Comparison of ENCODE assay signal across 13 cellular contexts in genomic region chr5:82068723-82069122, GRCh38.
DNase-seq lines count a peak whose midpoint lies in the region; ATAC-seq, FAIRE-seq and TF ChIP-seq lines count a peak whose summit lies in the region.
"Had no signal": no experiment of that assay in that cellular context is flagged by ENCODE, and none has a peak within 500 bp of the region (broad histone marks: within the 10 kb centered on the region; RNA-seq: fewer than 3 reads in every experiment).

No MANE protein-coding gene starts in this region.

- H3K36me3 Mint-ChIP-seq in activated CD4-positive, alpha-beta memory T cell treated with anti-CD3 and anti-CD28 coated beads for 36 hours, result no peaks in the 10 kb centered on the region
- H3K36me3 Mint-ChIP-seq in activated CD4-positive, alpha-beta memory T cell treated with anti-CD3 and anti-CD28 coated beads, Interleukin-2, amount 10 ng/mL, durations not matched to agents 7 days and 5 days (ENCODE audit: low read depth), result peaks cover 2% of the 10 kb centered on the region
- H3K36me3 Mint-ChIP-seq in naive thymus-derived CD4-positive, alpha-beta T cell, result peaks cover 0 to 5% (median 0%) of the 10 kb centered on the region in 5 donors

- intact Hi-C loops in activated CD4-positive, alpha-beta memory T cell treated with anti-CD3 and anti-CD28 coated beads for 36 hours (cut with micrococcal nuclease), result no loop called here
- intact Hi-C loops in naive thymus-derived CD4-positive, alpha-beta T cell (cut with micrococcal nuclease), result loop anchor here (1.0 to 10.0 kb wide), 5 partner anchors 96 to 317 kb away; partner anchors contain the start of genes SSBP2 (in 2 of the 2) and ATG10 (in 1 of the 2)

- H3K27ac Mint-ChIP-seq in activated CD4-positive, alpha-beta memory T cell treated with anti-CD3 and anti-CD28 coated beads for 36 hours, result no peak overlapping the region
- H3K27ac Mint-ChIP-seq in activated CD4-positive, alpha-beta memory T cell treated with anti-CD3 and anti-CD28 coated beads, Interleukin-2, amount 10 ng/mL, durations not matched to agents 7 days and 5 days, result no peak overlapping the region
- H3K27ac Mint-ChIP-seq in naive thymus-derived CD4-positive, alpha-beta T cell, result peak overlapping the region in 7 of 9 donors; percentile 4 to 69 (median 58)

- peak; percentile 52 for ATAC-seq in naive thymus-derived CD4-positive, alpha-beta T cell

- H3K27me3 ChIP-seq in Loucy (ENCODE audit: insufficient read depth, low read length, poor library complexity, severe bottlenecking) (no peaks in the 10 kb centered on the region), WERI-Rb-1 (ENCODE audit: insufficient read depth, low read depth, severe bottlenecking) (no peaks in the 10 kb centered on the region)
- H3K27me3 ChIP-seq in naive thymus-derived CD4-positive, alpha-beta T cell (ENCODE audit: control insufficient read depth in 2 of 2, insufficient read depth in 2 of 2, low read length in 2 of 2), result no peaks in the 10 kb centered on the region
- H3K27me3 ChIP-seq: transverse colon had no signal

- no peak for DNase-seq in activated CD4-positive, alpha-beta memory T cell treated with anti-CD3 and anti-CD28 coated beads for 36 hours
- DNase-seq in activated CD4-positive, alpha-beta memory T cell treated with anti-CD3 and anti-CD28 coated beads, Interleukin-2, amount 10 ng/mL, durations not matched to agents 7 days and 5 days, result no peak
- peak; percentile 20 for DNase-seq in central memory CD4-positive, alpha-beta T cell
- peak in 6 of 9 donors; percentile 3 to 53 (median 47) for DNase-seq in naive thymus-derived CD4-positive, alpha-beta T cell
- no peak for DNase-seq in WERI-Rb-1
- no peak for DNase-seq in NCI-H146 treated with DMSO at 0.1 percent for 48 hours (lab: John Stamatoyannopoulos, UW; ENCODE audit: unreplicated experiment)
- DNase-seq in GM12892 (ENCODE audit: insufficient read length), result no peak
- DNase-seq: activated gamma-delta T cell treated with Interleukin-2 at 50 U/mL for 16 hours, DMS 273 treated with DMSO at 0.1 percent for 48 hours, midbrain, posterior cingulate gyrus, transverse colon had no signal

- peak overlapping the region; percentile 15 for H3K4me3 Mint-ChIP-seq in activated CD4-positive, alpha-beta memory T cell treated with anti-CD3 and anti-CD28 coated beads for 36 hours
- H3K4me3 Mint-ChIP-seq in activated CD4-positive, alpha-beta memory T cell treated with anti-CD3 and anti-CD28 coated beads, Interleukin-2, amount 10 ng/mL, durations not matched to agents 7 days and 5 days, result no peak overlapping the region
- H3K4me3 Mint-ChIP-seq in naive thymus-derived CD4-positive, alpha-beta T cell, result peak overlapping the region; percentile 27 to 84 (median 73)

- peaks cover 5% of the 10 kb centered on the region for H3K4me1 Mint-ChIP-seq in activated CD4-positive, alpha-beta memory T cell treated with anti-CD3 and anti-CD28 coated beads for 36 hours (ENCODE audit: low read depth)
- peaks cover 4% of the 10 kb centered on the region for H3K4me1 Mint-ChIP-seq in activated CD4-positive, alpha-beta memory T cell treated with anti-CD3 and anti-CD28 coated beads, Interleukin-2, amount 10 ng/mL, durations not matched to agents 7 days and 5 days
- peaks cover 0 to 21% (median 5%) of the 10 kb centered on the region in 7 donors for H3K4me1 Mint-ChIP-seq in naive thymus-derived CD4-positive, alpha-beta T cell

- H3K27me3 Mint-ChIP-seq in activated CD4-positive, alpha-beta memory T cell treated with anti-CD3 and anti-CD28 coated beads for 36 hours, result no peaks in the 10 kb centered on the region
- no peaks in the 10 kb centered on the region for H3K27me3 Mint-ChIP-seq in activated CD4-positive, alpha-beta memory T cell treated with anti-CD3 and anti-CD28 coated beads, Interleukin-2, amount 10 ng/mL, durations not matched to agents 7 days and 5 days
- H3K27me3 Mint-ChIP-seq in naive thymus-derived CD4-positive, alpha-beta T cell, result no peaks in the 10 kb centered on the region

- no peaks in the 10 kb centered on the region for H3K9me3 Mint-ChIP-seq in activated CD4-positive, alpha-beta memory T cell treated with anti-CD3 and anti-CD28 coated beads for 36 hours
- H3K9me3 Mint-ChIP-seq in activated CD4-positive, alpha-beta memory T cell treated with anti-CD3 and anti-CD28 coated beads, Interleukin-2, amount 10 ng/mL, durations not matched to agents 7 days and 5 days, result no peaks in the 10 kb centered on the region
- H3K9me3 Mint-ChIP-seq in naive thymus-derived CD4-positive, alpha-beta T cell, result peaks cover 0 to 2% (median 0%) of the 10 kb centered on the region in 11 donors

- no peaks in the 10 kb centered on the region for H4K20me1 ChIP-seq in Loucy (ENCODE audit: insufficient read depth, low read length, poor library complexity, severe bottlenecking)

- H3K4me3 ChIP-seq in Loucy (ENCODE audit: low read length, poor library complexity, severe bottlenecking) (no peak overlapping the region), WERI-Rb-1 (ENCODE audit: low read depth, low read length) (no peak overlapping the region)
- H3K4me3 ChIP-seq in naive thymus-derived CD4-positive, alpha-beta T cell (ENCODE audit: low read length), result no peak overlapping the region

- POLR2A ChIA-PET in activated CD4-positive, alpha-beta memory T cell treated with anti-CD3 and anti-CD28 coated beads for 36 hours (lab: Charles Lee), result no interaction called here
- POLR2A ChIA-PET in activated CD4-positive, alpha-beta memory T cell treated with anti-CD3 and anti-CD28 coated beads, Interleukin-2, amount 10 ng/mL, durations not matched to agents 7 days and 5 days (lab: Charles Lee), result no interaction called here
- POLR2A ChIA-PET in naive thymus-derived CD4-positive, alpha-beta T cell (lab: Charles Lee), result no interaction called here

- no peaks in the 10 kb centered on the region for H3K9me3 ChIP-seq in Loucy (ENCODE audit: insufficient read depth, low read depth, low read length)
- no peaks in the 10 kb centered on the region for H3K9me3 ChIP-seq in naive thymus-derived CD4-positive, alpha-beta T cell (ENCODE audit: control insufficient read depth in 2 of 3, low read length in 3 of 3)
- H3K9me3 ChIP-seq in WERI-Rb-1 (ENCODE audit: severe bottlenecking), result no peaks in the 10 kb centered on the region
- H3K9me3 ChIP-seq: transverse colon had no signal

- no peaks in the 10 kb centered on the region for H3F3A ChIP-seq in Loucy (ENCODE audit: low read depth)

- H3K9ac ChIP-seq in Loucy (ENCODE audit: low read depth, low read length, poor library complexity, severe bottlenecking), result no peak overlapping the region

- H3K4me1 ChIP-seq in Loucy (ENCODE audit: insufficient read depth, low read length, poor library complexity, severe bottlenecking), result peaks cover 3% of the 10 kb centered on the region
- peaks cover 0 to 3% of the 10 kb centered on the region in 2 donors for H3K4me1 ChIP-seq in naive thymus-derived CD4-positive, alpha-beta T cell (ENCODE audit: control insufficient read depth in 2 of 2, insufficient read depth in 2 of 2, low read length in 2 of 2)
- H3K4me1 ChIP-seq: transverse colon had no signal

- no peak overlapping the region for H2AFZ ChIP-seq in Loucy (ENCODE audit: low read length)

- TF ChIP-seq CTCF in Loucy (conservative IDR thresholded peaks at IDR 0.05; ENCODE audit: low read length), result no peak
- TF ChIP-seq CTCF in WERI-Rb-1 (IDR thresholded peaks at IDR 0.05; ENCODE audit: low read depth, low read length), result no peak

- FAIRE-seq in GM12892 (lab: Jason Lieb, UNC), result no peak

- no peak overlapping the region for H3K27ac ChIP-seq in naive thymus-derived CD4-positive, alpha-beta T cell (ENCODE audit: low read depth, low read length)
- no peak overlapping the region for H3K27ac ChIP-seq in WERI-Rb-1
- H3K27ac ChIP-seq: transverse colon had no signal

- H3K79me2 ChIP-seq in Loucy (ENCODE audit: insufficient read depth, low read length), result no peaks in the 10 kb centered on the region

- H3K9me2 ChIP-seq in Loucy (replicated peaks; ENCODE audit: low read depth, low read length), result no peaks in the 10 kb centered on the region

- no peak for TF ChIP-seq POLR2A in GM12892 (IDR thresholded peaks at IDR 0.05; ENCODE audit: low read depth, low read length)

- H3K4me2 ChIP-seq in Loucy (ENCODE audit: low read depth, low read length, poor library complexity, severe bottlenecking), result peak overlapping the region; percentile 26

- CTCF ChIA-PET in activated CD4-positive, alpha-beta memory T cell treated with anti-CD3 and anti-CD28 coated beads for 36 hours (lab: Charles Lee), result no interaction called here
- CTCF ChIA-PET in activated CD4-positive, alpha-beta memory T cell treated with anti-CD3 and anti-CD28 coated beads, Interleukin-2, amount 10 ng/mL, durations not matched to agents 7 days and 5 days (lab: Charles Lee), result no interaction called here
- CTCF ChIA-PET in naive thymus-derived CD4-positive, alpha-beta T cell (lab: Charles Lee), result interaction anchor here (0.6 kb wide), 1 partner anchor 646 kb away, joined by 3 read pairs; no protein-coding TSS in a partner anchor

- H3K36me3 ChIP-seq in Loucy (ENCODE audit: insufficient read depth, low read length) (no peaks in the 10 kb centered on the region), WERI-Rb-1 (no peaks in the 10 kb centered on the region)
- H3K36me3 ChIP-seq in naive thymus-derived CD4-positive, alpha-beta T cell (ENCODE audit: control insufficient read depth in 2 of 3, insufficient read depth in 3 of 3, low read length in 3 of 3), result no peaks in the 10 kb centered on the region
- H3K36me3 ChIP-seq: transverse colon had no signal

Comparison
In these comparisons a context has a peak if more than half of its experiments do, and no peak if none do; other contexts are left out.
1. DNase-seq: peak in central memory CD4-positive, alpha-beta T cell (single experiment) and naive thymus-derived CD4-positive, alpha-beta T cell (6 of 9); none in activated CD4-positive, alpha-beta memory T cell treated with anti-CD3 and anti-CD28 coated beads for 36 hours (single experiment), activated CD4-positive, alpha-beta memory T cell treated with anti-CD3 and anti-CD28 coated beads, Interleukin-2, amount 10 ng/mL, durations not matched to agents 7 days and 5 days (single experiment), WERI-Rb-1 (single experiment), NCI-H146 treated with DMSO at 0.1 percent for 48 hours (single experiment) and GM12892 (single experiment).
2. H3K27ac Mint-ChIP-seq: peak in naive thymus-derived CD4-positive, alpha-beta T cell (7 of 9); none in activated CD4-positive, alpha-beta memory T cell treated with anti-CD3 and anti-CD28 coated beads for 36 hours (single experiment) and activated CD4-positive, alpha-beta memory T cell treated with anti-CD3 and anti-CD28 coated beads, Interleukin-2, amount 10 ng/mL, durations not matched to agents 7 days and 5 days (single experiment).